Comparison of ENCODE assay signal across 1 cellular context in genomic region chr4:94459462-94460161, GRCh38.
TF ChIP-seq lines count a peak whose summit lies in the region.

No MANE protein-coding gene starts in this region.

TF ChIP-seq in endothelial cell of umbilical vein, 7 proteins besides CTCF, POLR2A, EP300 and RAD21 (continued from another document):
- no peak for TF ChIP-seq GATA2 (IDR thresholded peaks at IDR 0.05; ENCODE audit: insufficient read depth, insufficient read length, low read depth, low read length)
- no peak for TF ChIP-seq MYC (IDR thresholded peaks at IDR 0.05; ENCODE audit: low read depth, low read length)
- no peak for TF ChIP-seq JUN (IDR thresholded peaks at IDR 0.05; ENCODE audit: borderline replicate concordance, insufficient read depth, insufficient read length, low read depth)
- TF ChIP-seq EZH2 (IDR thresholded peaks at IDR 0.05; ENCODE audit: borderline replicate concordance, low read depth, low read length, severe bottlenecking) = no peak
- no peak for TF ChIP-seq POLR2AphosphoS5 (IDR thresholded peaks at IDR 0.05; ENCODE audit: insufficient read depth, low read depth, low read length)
- TF ChIP-seq FOS (IDR thresholded peaks at IDR 0.05; ENCODE audit: borderline replicate concordance, insufficient read depth, low read length) = no peak
